12 cellular contexts compared by ENCODE assay signal in the genomic region with DNA sequence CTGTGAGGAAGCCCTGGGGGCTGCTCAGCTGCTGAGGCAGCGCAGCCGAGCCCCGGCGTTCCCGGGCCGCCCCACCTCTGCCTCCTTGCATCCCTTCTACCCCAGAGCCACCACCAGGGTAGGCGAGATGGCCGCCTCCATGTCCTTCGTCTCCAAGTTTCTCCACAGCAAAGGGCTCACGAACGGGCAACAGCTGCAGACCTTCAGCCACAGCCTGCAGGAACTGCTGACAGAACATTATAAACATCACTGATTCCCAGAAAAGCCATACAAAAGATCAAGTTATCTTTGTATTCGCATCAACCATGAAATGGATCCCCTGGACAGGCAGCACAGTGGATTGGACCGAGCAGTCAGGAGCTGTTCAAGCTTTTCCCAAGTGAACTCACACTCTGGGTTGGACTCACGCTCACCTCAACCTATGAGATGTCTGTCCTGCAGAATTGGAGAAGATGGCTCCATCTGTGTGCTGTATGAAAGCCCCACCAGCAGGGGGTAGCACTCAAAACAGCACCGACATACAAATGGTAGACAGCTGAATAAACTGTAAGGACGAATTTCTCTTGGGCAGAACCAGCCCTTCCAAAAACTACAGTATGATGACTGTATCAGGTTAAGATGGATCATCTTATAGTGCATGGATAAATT. TPM values are rescaled to one million over a fixed set of nuclear protein-coding genes. Genes with fewer than 3 reads are reported as not detected.
DNase-seq lines count a peak whose midpoint lies in the region; ATAC-seq, FAIRE-seq and TF ChIP-seq lines count a peak whose summit lies in the region.
"Had no signal": no experiment of that assay in that cellular context is flagged by ENCODE, and none has a peak within 500 bp of the region (broad histone marks: within the 10 kb centered on the region; RNA-seq: fewer than 3 reads in every experiment).

No MANE protein-coding gene starts in this region.

- dilution Hi-C loops in endothelial cell of umbilical vein (cut with MboI; ENCODE audit: extremely low pct_ligation_motif_present, low sequenced_read_pairs), result no loop called here

- H2AFZ ChIP-seq in KMS-11 (ENCODE audit: low read depth) (no peak overlapping the region), endothelial cell of umbilical vein (ENCODE audit: low read depth, low read length) (no peak overlapping the region)

- no peaks in the 10 kb centered on the region for H3K36me3 Mint-ChIP-seq in activated CD4-positive, alpha-beta T cell treated with anti-CD3 and anti-CD28 coated beads, Interleukin-2, amount 10 ng/mL, durations not matched to agents 7 days and 5 days (ENCODE audit: low read depth)
- H3K36me3 Mint-ChIP-seq in CD8-positive, alpha-beta memory T cell, result peaks cover 12 to 30% (median 23%) of the 10 kb centered on the region in 3 donors

- peak; percentile 68 for FAIRE-seq in endothelial cell of umbilical vein (lab: Jason Lieb, UNC)

- peak; percentile 57 for TF ChIP-seq CTCF in KMS-11 (conservative IDR thresholded peaks at IDR 0.05; ENCODE audit: low read depth, low read length)
- peak; percentile 35 to 39 for TF ChIP-seq CTCF in endothelial cell of umbilical vein (IDR thresholded peaks at IDR 0.05; ENCODE audit: extremely low read depth in 1 of 2, insufficient read depth in 1 of 2, low read depth in 1 of 2, low read length in 2 of 2)
- TF ChIP-seq CTCF in retinal pigment epithelial cell (conservative IDR thresholded peaks at IDR 0.05; ENCODE audit: low read depth, low read length), result peak; percentile 30

- H3K27me3 ChIP-seq in KMS-11 (ENCODE audit: insufficient read depth, low read depth), result no peaks in the 10 kb centered on the region
- peaks cover 2 to 3% of the 10 kb centered on the region in 2 experiments for H3K27me3 ChIP-seq in endothelial cell of umbilical vein (ENCODE audit: control insufficient read depth in 2 of 2, insufficient read depth in 2 of 2, low read length in 2 of 2)
- H3K27me3 ChIP-seq in CD8-positive, alpha-beta memory T cell (ENCODE audit: insufficient read depth, low read length, poor library complexity, severe bottlenecking), result no peaks in the 10 kb centered on the region
- no peaks in the 10 kb centered on the region for H3K27me3 ChIP-seq in aorta (ENCODE audit: control insufficient read depth in 1 of 2, insufficient read depth in 2 of 2, low read length in 1 of 2)
- H3K27me3 ChIP-seq: BLaER1 had no signal

- POLR2A ChIA-PET in activated CD4-positive, alpha-beta T cell treated with anti-CD3 and anti-CD28 coated beads, Interleukin-2, amount 10 ng/mL, durations not matched to agents 7 days and 5 days (lab: Charles Lee), result no interaction called here
- POLR2A ChIA-PET in endothelial cell of umbilical vein (lab: Charles Lee), result no interaction called here
- POLR2A ChIA-PET in CD8-positive, alpha-beta memory T cell (lab: Charles Lee), result no interaction called here

- CTCF ChIA-PET in activated CD4-positive, alpha-beta T cell treated with anti-CD3 and anti-CD28 coated beads, Interleukin-2, amount 10 ng/mL, durations not matched to agents 7 days and 5 days (lab: Charles Lee), result interaction anchor here (0.5 to 1.7 kb wide), 2 partner anchors 10 to 482 kb away, joined by 5 to 6 read pairs; no protein-coding TSS in a partner anchor
- CTCF ChIA-PET in endothelial cell of umbilical vein (lab: Charles Lee), result interaction anchor here (0.9 to 1.8 kb wide), 9 partner anchors 10 to 198 kb away, joined by 3 to 6 read pairs (median 4); a partner anchor contains a TSS
- CTCF ChIA-PET in CD8-positive, alpha-beta memory T cell (lab: Charles Lee), result interaction anchor here (1.1 kb wide), 1 partner anchor 10 kb away, joined by 3 read pairs; no protein-coding TSS in a partner anchor

- H3K4me1 ChIP-seq in KMS-11 (ENCODE audit: low read depth, poor library complexity, severe bottlenecking) (no peaks in the 10 kb centered on the region), endothelial cell of umbilical vein (ENCODE audit: control insufficient read depth, extremely low read depth, insufficient read depth, low read length) (no peaks in the 10 kb centered on the region), aorta (ENCODE audit: control insufficient read depth in 1 of 2, insufficient read depth in 2 of 2, low read length in 2 of 2) (no peaks in the 10 kb centered on the region)
- H3K4me1 ChIP-seq in CD8-positive, alpha-beta memory T cell (ENCODE audit: insufficient read depth, low read length), result no peaks in the 10 kb centered on the region
- H3K4me1 ChIP-seq: BLaER1 had no signal

- H3K9ac ChIP-seq in KMS-11 (no peak overlapping the region), endothelial cell of umbilical vein (replicated peaks; ENCODE audit: extremely low read depth, insufficient read depth, low read length) (no peak overlapping the region)
- H3K9ac ChIP-seq: BLaER1 had no signal

- 85 to 91% methylated on average over 16 of the region's 16 CpGs for WGBS in aorta, 2 donors

- no peaks in the 10 kb centered on the region for H3K9me3 Mint-ChIP-seq in activated CD4-positive, alpha-beta T cell treated with anti-CD3 and anti-CD28 coated beads, Interleukin-2, amount 10 ng/mL, durations not matched to agents 7 days and 5 days
- peaks cover 0 to under 1% (median 0%) of the 10 kb centered on the region in 5 donors for H3K9me3 Mint-ChIP-seq in CD8-positive, alpha-beta memory T cell

- peak; percentile 10 for DNase-seq in activated CD4-positive, alpha-beta T cell treated with anti-CD3 and anti-CD28 coated beads, Interleukin-2, amount 10 ng/mL, durations not matched to agents 7 days and 5 days
- DNase-seq in activated CD4-positive, alpha-beta T cell treated with anti-CD3 and anti-CD28 coated beads, Interleukin-2, amount 50 U/mL, for 1 hour, result no peak
- DNase-seq in endothelial cell of umbilical vein (ENCODE audit: low read depth, low spot score), result peak; percentile 11
- DNase-seq in retinal pigment epithelial cell (ENCODE audit: low read depth), result no peak
- DNase-seq in CD8-positive, alpha-beta memory T cell, result no peak
- DNase-seq in aorta, result no peak
- DNase-seq: activated naive CD4-positive, alpha-beta T cell treated with anti-CD3 and anti-CD28 coated beads, Interleukin-2, amount 50 U/mL, for 16 hours had no signal

- no peak for TF ChIP-seq POLR2A in endothelial cell of umbilical vein (IDR thresholded peaks at IDR 0.05; ENCODE audit: low read depth, low read length)

- ATAC-seq in GM21367 (IDR thresholded peaks at IDR 0.05; ENCODE audit: unreplicated experiment) (no peak), aorta (ENCODE audit: low FRiP score) (no peak)

- no peaks in the 10 kb centered on the region for H3K79me2 ChIP-seq in KMS-11 (ENCODE audit: insufficient read depth, low read depth)
- no peaks in the 10 kb centered on the region for H3K79me2 ChIP-seq in endothelial cell of umbilical vein (ENCODE audit: control insufficient read depth, insufficient read depth, low read length)

- no peaks in the 10 kb centered on the region for H3K4me1 Mint-ChIP-seq in activated CD4-positive, alpha-beta T cell treated with anti-CD3 and anti-CD28 coated beads, Interleukin-2, amount 10 ng/mL, durations not matched to agents 7 days and 5 days
- H3K4me1 Mint-ChIP-seq in CD8-positive, alpha-beta memory T cell, result peaks cover 34 to 53% (median 39%) of the 10 kb centered on the region in 3 donors

- H3K4me3 Mint-ChIP-seq in activated CD4-positive, alpha-beta T cell treated with anti-CD3 and anti-CD28 coated beads, Interleukin-2, amount 10 ng/mL, durations not matched to agents 7 days and 5 days, result no peak overlapping the region
- no peak overlapping the region for H3K4me3 Mint-ChIP-seq in CD8-positive, alpha-beta memory T cell

- H3K27me3 Mint-ChIP-seq in activated CD4-positive, alpha-beta T cell treated with anti-CD3 and anti-CD28 coated beads, Interleukin-2, amount 10 ng/mL, durations not matched to agents 7 days and 5 days, result no peaks in the 10 kb centered on the region
- H3K27me3 Mint-ChIP-seq in CD8-positive, alpha-beta memory T cell, result peaks cover 0 to 4% of the 10 kb centered on the region in 2 donors

- H3K4me3 ChIP-seq in KMS-11 (IDR thresholded peaks at IDR 0.05; ENCODE audit: insufficient read depth, low read depth, low read length) (no peak overlapping the region), endothelial cell of umbilical vein (replicated peaks in 1 of 3; ENCODE audit: insufficient read depth in 1 of 3, low read depth in 1 of 3, low read length in 3 of 3) (no peak overlapping the region), retinal pigment epithelial cell (ENCODE audit: low read length) (no peak overlapping the region), aorta (ENCODE audit: low read length in 2 of 2) (no peak overlapping the region)
- H3K4me3 ChIP-seq in CD8-positive, alpha-beta memory T cell (ENCODE audit: low read length), result no peak overlapping the region
- H3K4me3 ChIP-seq: BLaER1, SK-N-MC, thoracic aorta had no signal

- no peak overlapping the region for H3K27ac Mint-ChIP-seq in activated CD4-positive, alpha-beta T cell treated with anti-CD3 and anti-CD28 coated beads, Interleukin-2, amount 10 ng/mL, durations not matched to agents 7 days and 5 days
- peak overlapping the region in 3 of 8 donors; percentile 4 to 18 (median 16) for H3K27ac Mint-ChIP-seq in CD8-positive, alpha-beta memory T cell

- no peaks in the 10 kb centered on the region for H4K20me1 ChIP-seq in KMS-11 (ENCODE audit: insufficient read depth)
- H4K20me1 ChIP-seq in endothelial cell of umbilical vein (replicated peaks; ENCODE audit: control insufficient read depth, extremely low read depth, insufficient read depth, low read length), result no peaks in the 10 kb centered on the region
- H4K20me1 ChIP-seq: BLaER1 had no signal

- BruUV-seq in endothelial cell of umbilical vein (replicated peaks; lab: Mats Ljungman, UMichigan), result no TSS peak

- H3K9me1 ChIP-seq in endothelial cell of umbilical vein (replicated peaks; ENCODE audit: control insufficient read depth, extremely low read depth, insufficient read depth, low read length), result no peaks in the 10 kb centered on the region

- H3K36me3 ChIP-seq in KMS-11 (ENCODE audit: insufficient read depth), result no peaks in the 10 kb centered on the region
- H3K36me3 ChIP-seq in endothelial cell of umbilical vein (ENCODE audit: control insufficient read depth in 2 of 2, extremely low read depth in 1 of 2, insufficient read depth in 2 of 2, low read length in 2 of 2), result no peaks in the 10 kb centered on the region
- H3K36me3 ChIP-seq in CD8-positive, alpha-beta memory T cell (ENCODE audit: insufficient read depth, low read length), result no peaks in the 10 kb centered on the region
- no peaks in the 10 kb centered on the region for H3K36me3 ChIP-seq in aorta (ENCODE audit: control insufficient read depth in 1 of 2, insufficient read depth in 2 of 2, low read length in 1 of 2)
- H3K36me3 ChIP-seq: BLaER1, thoracic aorta had no signal

- H3K9me3 ChIP-seq in endothelial cell of umbilical vein (replicated peaks; ENCODE audit: control insufficient read depth, insufficient read depth, low read length) (no peaks in the 10 kb centered on the region), aorta (ENCODE audit: control insufficient read depth, low read length) (no peaks in the 10 kb centered on the region)
- H3K9me3 ChIP-seq in CD8-positive, alpha-beta memory T cell (ENCODE audit: low read length), result no peaks in the 10 kb centered on the region
- H3K9me3 ChIP-seq: thoracic aorta had no signal

- H3K27ac ChIP-seq in KMS-11 (no peak overlapping the region), endothelial cell of umbilical vein (ENCODE audit: insufficient read depth, low read depth, low read length) (no peak overlapping the region), aorta (ENCODE audit: low read depth in 1 of 2, low read length in 2 of 2) (no peak overlapping the region)
- no peak overlapping the region for H3K27ac ChIP-seq in CD8-positive, alpha-beta memory T cell (ENCODE audit: low read depth, low read length)
- H3K27ac ChIP-seq: BLaER1, SK-N-MC, thoracic aorta had no signal

- intact Hi-C loops in endothelial cell of umbilical vein (cut with micrococcal nuclease), result loop anchor here (2.0 to 5.0 kb wide), 2 partner anchors 107 to 184 kb away; no protein-coding TSS in a partner anchor
- intact Hi-C loops in aorta (cut with DNase I), result no loop called here

- no peak overlapping the region for H3K4me2 ChIP-seq in KMS-11
- H3K4me2 ChIP-seq in endothelial cell of umbilical vein (ENCODE audit: insufficient read depth, low read length), result no peak overlapping the region
- H3K4me2 ChIP-seq: BLaER1 had no signal

RNA-seq across cellular contexts. Expression of a gene that starts 19.4 kb away (rescaled TPM):
- total RNA-seq in activated CD4-positive, alpha-beta T cell treated with anti-CD3 and anti-CD28 coated beads, Interleukin-2, amount 10 ng/mL, durations not matched to agents 7 days and 5 days, result not detected
- total RNA-seq in endothelial cell of umbilical vein, result 6.5 and 16.9 TPM in 2 replicates
- polyA plus RNA-seq in endothelial cell of umbilical vein, result 11.5 and 13.8 TPM in 2 replicates
- 3.9 and 5.2 TPM in 2 replicates for polyA plus RNA-seq in endothelial cell of umbilical vein (2011; cell fraction: cytosol; rRNA removed)
- polyA plus RNA-seq in endothelial cell of umbilical vein (2011; cell fraction: nucleus; rRNA removed), result 3.4 and 4.7 TPM in 2 replicates
- polyA plus RNA-seq in endothelial cell of umbilical vein (2012), result 0.74 and 1.5 TPM in 2 replicates
- 15.1 and 21.8 TPM in 2 replicates for polyA minus RNA-seq in endothelial cell of umbilical vein
- polyA minus RNA-seq in endothelial cell of umbilical vein (2011; cell fraction: cytosol; rRNA and poly(A)+ RNA removed), result not detected
- 4.9 and 8.1 TPM in 2 replicates for polyA minus RNA-seq in endothelial cell of umbilical vein (2011; cell fraction: nucleus; rRNA and poly(A)+ RNA removed)
- 1 to 10 TPM; 1.4 to 1.6 TPM for total RNA-seq in CD8-positive, alpha-beta memory T cell
- polyA plus RNA-seq in CD8-positive, alpha-beta memory T cell, result 2.2 TPM
- 1,000 to 10,000 TPM; 2,139 to 2,389 TPM for total RNA-seq in aorta
- 1,000 to 10,000 TPM in 1 of 2 donors, 100 to 1,000 TPM in 1; 268 to 1,278 TPM for polyA plus RNA-seq in aorta

Comparison
In these comparisons a context has a peak if more than half of its experiments do, and no peak if none do; other contexts are left out.
1. DNase-seq: peak in activated CD4-positive, alpha-beta T cell treated with anti-CD3 and anti-CD28 coated beads, Interleukin-2, amount 10 ng/mL, durations not matched to agents 7 days and 5 days (single experiment) and endothelial cell of umbilical vein (single experiment); none in activated CD4-positive, alpha-beta T cell treated with anti-CD3 and anti-CD28 coated beads, Interleukin-2, amount 50 U/mL, for 1 hour (single experiment), retinal pigment epithelial cell (single experiment), CD8-positive, alpha-beta memory T cell (0 of 5) and aorta (0 of 2).
2. RNA of a gene that starts 19.4 kb away (total RNA-seq): 2,139 to 2,389 TPM in aorta; 6.5 to 16.9 TPM in endothelial cell of umbilical vein, 1.4 to 1.6 TPM in CD8-positive, alpha-beta memory T cell and not detected in activated CD4-positive, alpha-beta T cell treated with anti-CD3 and anti-CD28 coated beads, Interleukin-2, amount 10 ng/mL, durations not matched to agents 7 days and 5 days; every median in the first group is over 100 times any median in the second.
3. Peak in every context shown above with its lines, with median percentiles within 50 percentile points of each other: CTCF ChIP-seq.